13 cellular contexts compared by ENCODE assay signal in the genomic region with DNA sequence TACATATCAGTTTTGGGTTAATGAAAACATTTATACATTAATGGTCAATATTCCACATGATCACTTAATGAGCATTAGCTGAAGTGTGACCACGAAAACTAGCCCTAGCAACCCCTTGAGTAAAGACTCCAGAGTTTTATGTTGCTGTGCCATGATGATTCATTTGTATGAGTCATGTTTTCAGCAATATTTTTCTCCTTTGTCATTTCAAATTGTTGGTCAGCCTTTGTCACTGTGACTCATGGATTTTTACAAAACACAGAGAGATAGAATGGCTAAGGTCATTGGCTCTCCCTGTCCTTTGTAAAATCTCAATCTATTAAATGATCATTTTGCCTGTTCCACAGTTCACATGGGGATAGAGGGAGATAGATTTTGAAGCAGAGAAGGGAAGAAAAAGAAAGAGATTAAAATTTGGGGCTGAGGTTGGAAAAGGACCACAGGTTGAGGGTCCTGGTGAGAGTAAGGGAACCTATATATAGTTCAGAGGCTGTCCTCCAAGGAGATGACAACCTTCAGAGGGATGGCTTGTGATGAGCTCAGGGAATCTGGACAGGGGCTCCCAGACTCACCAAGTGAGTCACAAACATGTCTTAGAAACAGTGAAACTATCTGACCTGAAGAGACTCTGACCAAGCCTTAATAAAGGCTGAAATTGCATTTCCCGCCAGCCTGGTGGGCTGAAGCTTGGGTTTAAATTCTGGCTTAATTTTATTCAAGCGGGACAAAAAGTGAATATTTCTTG. TPM values are rescaled to one million over a fixed set of nuclear protein-coding genes. Genes with fewer than 3 reads are reported as not detected.
DNase-seq lines count a peak whose midpoint lies in the region; TF ChIP-seq lines count a peak whose summit lies in the region.
"Had no signal": no experiment of that assay in that cellular context is flagged by ENCODE, and none has a peak within 500 bp of the region (broad histone marks: within the 10 kb centered on the region; RNA-seq: fewer than 3 reads in every experiment).

No MANE protein-coding gene starts in this region.

- H3K4me1 ChIP-seq in adipocyte (ENCODE audit: control insufficient read depth, insufficient read depth, low read length) = peaks cover 39% of the 10 kb centered on the region
- no peaks in the 10 kb centered on the region for H3K4me1 ChIP-seq in prostate gland (replicated peaks)
- H3K4me1 ChIP-seq: tibial artery had no signal

- peak overlapping the region; percentile 33 for H3K4me3 ChIP-seq in adipocyte (ENCODE audit: low read length)
- H3K4me3 ChIP-seq in prostate gland = no peak overlapping the region
- H3K4me3 ChIP-seq: skin epidermis, tibial artery had no signal

- no peak for TF ChIP-seq POLR2A in prostate gland (IDR thresholded peaks at IDR 0.05)

- no peaks in the 10 kb centered on the region for H3K9me3 ChIP-seq in adipocyte (ENCODE audit: control insufficient read depth, low read length)
- no peaks in the 10 kb centered on the region for H3K9me3 ChIP-seq in prostate gland
- H3K9me3 ChIP-seq: tibial artery had no signal

- no peaks in the 10 kb centered on the region for H3K27me3 ChIP-seq in adipocyte (replicated peaks; ENCODE audit: control insufficient read depth, insufficient read depth, low read length)
- no peaks in the 10 kb centered on the region for H3K27me3 ChIP-seq in prostate gland (replicated peaks; ENCODE audit: insufficient read depth)
- H3K27me3 ChIP-seq: tibial artery had no signal

- intact Hi-C loops in prostate gland (cut with DNase I) = no loop called here

- TF ChIP-seq CTCF in AG09319 (IDR thresholded peaks at IDR 0.05; ENCODE audit: low read depth, low read length) (no peak), prostate gland (IDR thresholded peaks at IDR 0.05) (no peak)

- H3K27ac ChIP-seq in prostate gland = no peak overlapping the region
- H3K27ac ChIP-seq: skin epidermis, tibial artery had no signal

- WGBS in prostate gland = 64% methylated on average over 3 of the region's 3 CpGs

- DNase-seq in AG09319 (ENCODE audit: extremely low read depth, low read depth) (peak; percentile 70), HS-27A (ENCODE audit: low read depth) (peak; percentile 39), adipocyte (ENCODE audit: low read depth) (peak; percentile 81), islet precursor cell (peak; percentile 56), RPMI8226 (no peak), D341Med (ENCODE audit: low spot score) (no peak), prostate gland (ENCODE audit: low spot score) (no peak), T-helper 9 cell (no peak)
- DNase-seq: GF-D8, H7, NCI-H1105 treated with DMSO at 0.1 percent for 48 hours, tibial artery had no signal

- H3K36me3 ChIP-seq in adipocyte (ENCODE audit: control insufficient read depth, insufficient read depth, low read length, severe bottlenecking) (no peaks in the 10 kb centered on the region), prostate gland (no peaks in the 10 kb centered on the region)
- H3K36me3 ChIP-seq: tibial artery had no signal

- peak overlapping the region; percentile 49 for H3K9ac ChIP-seq in adipocyte (ENCODE audit: low read length)

RNA-seq across cellular contexts. Expression of gene NR0B1, which starts 25.6 kb away (rescaled TPM):
- total RNA-seq in prostate gland = 10 to 100 TPM in 1 of 2 donors, not detected in 1; 38.5 TPM

RNA-seq across cellular contexts. Expression of gene MAGEB1, which starts 36.7 kb away (rescaled TPM):
- total RNA-seq in prostate gland = 10 to 100 TPM in 1 of 2 donors, not detected in 1; 51.1 TPM

RNA-seq across cellular contexts. Expression of gene MAGEB4, which starts 41.8 kb away (rescaled TPM):
- total RNA-seq in prostate gland = 1 to 10 TPM in 1 of 2 donors, not detected in 1; 3.6 TPM
- total RNA-seq: H7 had no signal

RNA-seq across cellular contexts. Expression of gene MAGEB3, which starts 53.2 kb away (rescaled TPM):
- total RNA-seq in prostate gland = 10 to 100 TPM in 1 of 2 donors, not detected in 1; 14.0 TPM

Comparison
In these comparisons a context has a peak if more than half of its experiments do, and no peak if none do; other contexts are left out.
1. DNase-seq: peak in AG09319 (single experiment), HS-27A (single experiment), adipocyte (single experiment) and islet precursor cell (single experiment); none in RPMI8226 (single experiment), D341Med (single experiment), prostate gland (single experiment) and T-helper 9 cell (single experiment).